Comparison of ENCODE assay signal across 30 cellular contexts in the genomic region with DNA sequence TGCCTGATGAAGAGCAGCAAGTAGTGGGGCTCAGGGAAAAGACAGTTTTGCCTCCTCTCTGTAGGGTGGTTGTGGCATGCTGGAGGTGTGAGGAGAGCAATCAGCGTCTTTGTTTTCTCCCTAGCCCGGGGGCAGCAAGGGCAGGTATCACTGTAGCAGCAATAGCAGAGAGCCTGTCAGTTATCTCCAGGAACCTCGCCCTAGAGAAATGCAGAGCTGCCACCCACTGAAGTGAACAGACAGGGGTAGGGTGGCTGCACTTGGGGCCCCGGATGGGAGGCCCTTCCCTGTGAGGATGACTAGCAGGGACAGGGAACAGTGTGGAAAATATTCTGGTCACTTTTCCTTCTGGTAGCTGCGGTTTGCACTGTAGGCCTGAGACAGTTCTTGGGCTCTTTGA.
"Had no signal": no experiment of that assay in that cellular context is flagged by ENCODE, and none has a peak within 500 bp of the region (broad histone marks: within the 10 kb centered on the region; RNA-seq: fewer than 3 reads in every experiment).

No MANE protein-coding gene starts in this region.

- H3K27ac ChIP-seq: adrenal gland, body of pancreas, breast epithelium, KMS-11, SJCRH30, SK-N-MC had no signal

- H3K4me1 Mint-ChIP-seq: activated CD4-positive, alpha-beta T cell treated with anti-CD3 and anti-CD28 coated beads for 36 hours; activated CD4-positive, alpha-beta T cell treated with anti-CD3 and anti-CD28 coated beads, Interleukin-2, amount 10 ng/mL, durations not matched to agents 7 days and 5 days had no signal

- DNase-seq: activated CD4-positive, alpha-beta T cell treated with anti-CD3 and anti-CD28 coated beads for 36 hours; activated CD4-positive, alpha-beta T cell treated with anti-CD3 and anti-CD28 coated beads, Interleukin-2, amount 10 ng/mL, durations not matched to agents 7 days and 5 days; activated CD4-positive, alpha-beta T cell treated with anti-CD3 and anti-CD28 coated beads, Interleukin-2, amount 50 U/mL, for 48 hours; activated CD8-positive, alpha-beta memory T cell treated with anti-CD3 and anti-CD28 coated beads, Interleukin-2, amount 50 U/mL, for 4 hours; activated gamma-delta T cell treated with Interleukin-2 at 50 U/mL for 16 hours; activated naive CD4-positive, alpha-beta T cell treated with anti-CD3 and anti-CD28 coated beads for 36 hours; activated T-cell treated with anti-CD3 and anti-CD28 coated beads for 4 hours; activated T-cell treated with anti-CD3 and anti-CD28 coated beads, Interleukin-2, amount 50 U/mL, for 4 hours; adrenal gland; body of pancreas; MV-4-11; NCI-H1092; NCI-H1436 treated with DMSO at 0.1 percent for 48 hours; NCI-H187; NCI-H2029 treated with DMSO at 0.1 percent for 48 hours; NCI-H2107; NCI-H2171; NCI-H510A; NCI-H526; NCI-H748 treated with DMSO at 0.1 percent for 48 hours; OCI-M1; SJCRH30 had no signal

- H3K27me3 Mint-ChIP-seq: activated CD4-positive, alpha-beta T cell treated with anti-CD3 and anti-CD28 coated beads for 36 hours; activated CD4-positive, alpha-beta T cell treated with anti-CD3 and anti-CD28 coated beads, Interleukin-2, amount 10 ng/mL, durations not matched to agents 7 days and 5 days had no signal

- H3K4me3 ChIP-seq: adrenal gland, body of pancreas, breast epithelium, SJCRH30, SK-N-MC had no signal

- H3K36me3 Mint-ChIP-seq: activated naive CD4-positive, alpha-beta T cell treated with anti-CD3 and anti-CD28 coated beads, Interleukin-2, amount 50 U/mL, for 72 hours had no signal

- H3K4me3 Mint-ChIP-seq: activated CD4-positive, alpha-beta T cell treated with anti-CD3 and anti-CD28 coated beads for 36 hours; activated CD4-positive, alpha-beta T cell treated with anti-CD3 and anti-CD28 coated beads, Interleukin-2, amount 10 ng/mL, durations not matched to agents 7 days and 5 days; activated naive CD4-positive, alpha-beta T cell treated with anti-CD3 and anti-CD28 coated beads for 36 hours; activated T-cell treated with anti-CD3 and anti-CD28 coated beads, Interleukin-2, amount 50 U/mL, for 4 hours; activated T-helper 1 cell treated with anti-CD3 and anti-CD28 coated beads, Interleukin-12 subunit alpha, Interleukin-12 subunit beta, Interleukin-2, Interleukin-4 antibody, amounts not matched to agents 30 ng/mL and 10 ng/mL and 1 ng/mL, durations not matched to agents 14 hours and 24 hours and 36 hours; T-helper 1 cell treated with Interleukin-12 subunit alpha and Interleukin-12 subunit beta and Interleukin-4 antibody, amounts not matched to agents 30 μg/mL and 1 μg/mL, for 36 hours; T-helper 2 cell treated with Interferon-gamma antibody and Interleukin-4, amounts not matched to agents 5 μg/mL and 100 μg/mL, for 36 hours had no signal

- H3K36me3 ChIP-seq: adrenal gland, breast epithelium, SJCRH30 had no signal

- H3K4me1 ChIP-seq: adrenal gland, body of pancreas, breast epithelium, SJCRH30 had no signal

- H3K4me2 ChIP-seq: KMS-11 had no signal

- H3K27me3 ChIP-seq: adrenal gland, body of pancreas, breast epithelium, SJCRH30 had no signal

- H3K9me3 ChIP-seq: adrenal gland, body of pancreas, breast epithelium, SJCRH30 had no signal

- H3K9ac ChIP-seq: KMS-11 had no signal

- H3K27ac Mint-ChIP-seq: activated CD4-positive, alpha-beta T cell treated with anti-CD3 and anti-CD28 coated beads for 36 hours; activated CD4-positive, alpha-beta T cell treated with anti-CD3 and anti-CD28 coated beads, Interleukin-2, amount 10 ng/mL, durations not matched to agents 7 days and 5 days; activated naive CD4-positive, alpha-beta T cell treated with anti-CD3 and anti-CD28 coated beads for 36 hours; activated naive CD4-positive, alpha-beta T cell treated with anti-CD3 and anti-CD28 coated beads, Interleukin-2, amount 50 U/mL, for 72 hours; activated T-helper 1 cell treated with anti-CD3 and anti-CD28 coated beads, Interleukin-12 subunit alpha, Interleukin-12 subunit beta, Interleukin-2, Interleukin-4 antibody, amounts not matched to agents 30 ng/mL and 10 ng/mL and 1 ng/mL, durations not matched to agents 14 hours and 24 hours and 36 hours; T-helper 1 cell treated with Interleukin-12 subunit alpha and Interleukin-12 subunit beta and Interleukin-4 antibody, amounts not matched to agents 30 μg/mL and 1 μg/mL, for 36 hours; T-helper 2 cell treated with Interferon-gamma antibody and Interleukin-4, amounts not matched to agents 5 μg/mL and 100 μg/mL, for 36 hours had no signal

- ATAC-seq: activated CD4-positive, alpha-beta T cell treated with anti-CD3 and anti-CD28 coated beads for 36 hours; activated CD4-positive, CD25-positive, alpha-beta regulatory T cell treated with anti-CD3 and anti-CD28 coated beads, Interleukin-2, amount 50 U/mL, for 24 hours; activated naive CD4-positive, alpha-beta T cell treated with anti-CD3 and anti-CD28 coated beads, Interleukin-2, amount 50 U/mL, for 72 hours; activated T-cell treated with anti-CD3 and anti-CD28 coated beads, Interleukin-2, amount 50 U/mL, for 4 hours; body of pancreas had no signal
